Comparison of ENCODE assay signal across 17 cellular contexts in the genomic region with DNA sequence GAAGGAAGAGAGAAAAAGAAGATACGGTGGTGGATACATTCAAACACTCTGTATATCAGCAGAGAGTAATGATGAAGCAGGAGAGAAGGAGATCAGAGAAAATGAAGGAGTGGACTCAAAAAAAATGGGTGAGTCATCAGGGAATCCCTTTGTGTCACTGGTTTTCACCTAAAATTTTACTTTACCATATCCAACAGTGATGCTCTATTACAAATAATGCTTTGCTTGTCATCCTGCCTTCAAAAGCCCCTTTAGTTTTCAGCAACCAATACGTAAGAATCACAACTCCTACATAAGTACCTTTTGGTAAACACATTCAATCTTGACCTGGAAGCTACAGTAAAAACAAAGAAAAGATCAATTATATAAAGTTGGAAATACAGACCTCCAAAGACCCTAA.
A peak's percentile ranks its signal among the peaks of the same experiment; 100 is the strongest.
DNase-seq lines count a peak whose midpoint lies in the region; ATAC-seq, FAIRE-seq and TF ChIP-seq lines count a peak whose summit lies in the region.
"Had no signal": no experiment of that assay in that cellular context is flagged by ENCODE, and none has a peak within 500 bp of the region (broad histone marks: within the 10 kb centered on the region; RNA-seq: fewer than 3 reads in every experiment).

No MANE protein-coding gene starts in this region.

- H3K9me3 ChIP-seq in A549, result no peaks in the 10 kb centered on the region
- H3K9me3 ChIP-seq: BE2C had no signal

- H3K4me2 ChIP-seq in A549, result no peak overlapping the region

- DNase-seq in A549 (ENCODE audit: low read depth in 1 of 2, low spot score in 1 of 2) (no peak), GM12865 (ENCODE audit: low read depth) (peak; percentile 60), fibroblast of mammary gland (ENCODE audit: low read depth) (peak; percentile 31), mucosa of gallbladder (ENCODE audit: low spot score) (no peak), NCI-H146 treated with DMSO at 0.1 percent for 48 hours (lab: John Stamatoyannopoulos, UW; ENCODE audit: unreplicated experiment) (no peak), NCI-H748 treated with DMSO at 0.1 percent for 48 hours (lab: John Stamatoyannopoulos, UW) (no peak)
- DNase-seq: BE2C; CD8-positive, alpha-beta T cell; DMS79 treated with DMSO at 0.1 percent for 48 hours; H9; NCI-H1436 treated with DMSO at 0.1 percent for 48 hours; NCI-H2107; NCI-H226; NCI-H526 treated with DMSO at 0.1 percent for 48 hours had no signal

- H3K27ac ChIP-seq in A549, result no peak overlapping the region

- no peak for TF ChIP-seq POLR2A in A549 (IDR thresholded peaks at IDR 0.05; ENCODE audit: low read length)

- CTCF ChIA-PET in A549 (lab: Yijun Ruan, JAX), result no interaction called here

- no peak for FAIRE-seq in A549 (lab: Jason Lieb, UNC)
- FAIRE-seq: D721Med, G401.6 had no signal

- H3K4me1 ChIP-seq in A549, result no peaks in the 10 kb centered on the region

- no peak for ATAC-seq in A549
- ATAC-seq in HG02852 (IDR thresholded peaks at IDR 0.05; ENCODE audit: unreplicated experiment), result peak; percentile 57
- ATAC-seq: CD8-positive, alpha-beta T cell had no signal

- H3K4me3 ChIP-seq in A549, result no peak overlapping the region
- peak overlapping the region; percentile 37 for H3K4me3 ChIP-seq in GM12865 (ENCODE audit: low read depth, low read length)
- H3K4me3 ChIP-seq in fibroblast of mammary gland (ENCODE audit: control insufficient read depth, low read depth, low read length), result no peak overlapping the region

- 36% methylated on average over 2 of the region's 2 CpGs for WGBS in A549 (ENCODE audit: missing lambda C conversion rate)

- no peak for TF ChIP-seq CTCF in A549 (IDR thresholded peaks at IDR 0.05)
- no peak for TF ChIP-seq CTCF in GM12865 (IDR thresholded peaks at IDR 0.05; ENCODE audit: insufficient read depth, low read depth, low read length, missing control alignments)
- no peak for TF ChIP-seq CTCF in fibroblast of mammary gland (conservative IDR thresholded peaks at IDR 0.05; ENCODE audit: control insufficient read depth, insufficient read depth, low read depth, low read length)

- TF ChIP-seq EP300 in A549 (IDR thresholded peaks at IDR 0.05), result no peak

- POLR2A ChIA-PET in A549 (lab: Yijun Ruan, JAX), result no interaction called here

- no peak for TF ChIP-seq RAD21 in A549 (conservative IDR thresholded peaks at IDR 0.05 in 1 of 2, IDR thresholded peaks at IDR 0.05 in 1 of 2)

TF ChIP-seq in A549, 52 proteins besides CTCF, POLR2A, EP300 and RAD21:
- TF ChIP-seq EHMT2 (IDR thresholded peaks at IDR 0.05; ENCODE audit: low read depth) (no peak), FOSL2 (IDR thresholded peaks at IDR 0.05) (no peak), FOSL2 (CRISPR knock-in tag; IDR thresholded peaks at IDR 0.05) (peak; percentile 5; the same call in 1 of the 2 replicates)

Comparison
In these comparisons a context has a peak if more than half of its experiments do, and no peak if none do; other contexts are left out.
1. DNase-seq: peak in GM12865 (single experiment) and fibroblast of mammary gland (single experiment); none in A549 (0 of 2), mucosa of gallbladder (single experiment), NCI-H146 treated with DMSO at 0.1 percent for 48 hours (single experiment) and NCI-H748 treated with DMSO at 0.1 percent for 48 hours (single experiment).